8 cellular contexts compared by ENCODE assay signal in the genomic region with DNA sequence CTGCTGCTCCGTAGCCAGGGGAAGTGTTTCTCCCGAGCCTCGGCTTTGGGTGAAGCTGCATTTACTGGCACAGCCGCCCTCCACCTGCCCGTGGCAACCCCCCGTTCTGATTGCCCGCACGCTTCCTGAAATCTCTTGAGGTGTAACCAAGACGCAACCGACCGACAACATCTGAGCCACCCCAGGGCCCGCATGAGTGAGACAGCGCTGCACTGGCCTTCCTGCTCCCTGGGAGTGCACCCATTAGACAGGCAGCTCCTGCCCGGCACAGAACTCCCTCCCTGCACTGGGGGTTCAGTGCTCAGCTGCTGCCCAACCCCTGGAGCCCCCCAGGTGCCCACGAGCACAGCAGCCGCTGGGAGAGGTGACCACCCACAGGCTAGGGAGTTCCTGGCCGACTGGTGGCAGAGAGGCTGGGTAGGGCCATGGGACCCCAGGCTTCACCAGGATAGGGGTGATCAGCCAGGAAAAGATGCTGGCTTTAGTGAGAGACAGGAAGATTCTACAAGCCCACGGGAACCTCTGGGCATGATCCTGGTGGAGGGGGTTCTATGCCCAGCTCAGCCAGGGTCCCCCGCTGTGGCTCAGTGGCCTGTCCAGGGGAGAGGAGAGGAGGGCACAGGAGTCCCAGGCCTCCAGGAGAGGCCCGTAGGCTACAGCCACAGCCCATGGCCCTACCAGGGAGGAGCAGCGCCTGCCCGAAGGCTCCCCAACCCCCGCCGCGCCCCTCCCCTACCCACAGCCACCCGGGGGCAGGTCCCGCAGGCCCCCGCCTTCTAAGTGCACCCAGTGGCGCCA. TPM values are rescaled to one million over a fixed set of nuclear protein-coding genes. Genes with fewer than 3 reads are reported as not detected.
DNase-seq lines count a peak whose midpoint lies in the region; ATAC-seq and TF ChIP-seq lines count a peak whose summit lies in the region.

No MANE protein-coding gene starts in this region.

- no peaks in the 10 kb centered on the region for H3K9me2 ChIP-seq in DOHH2 (replicated peaks; ENCODE audit: control insufficient read depth, low read length)

- H3K36me3 ChIP-seq in DOHH2 (ENCODE audit: control insufficient read depth, low read length) (peaks cover 53% of the 10 kb centered on the region), SJCRH30 (peaks cover 47% of the 10 kb centered on the region), fibroblast of lung (ENCODE audit: control insufficient read depth, insufficient read depth, low read length) (peaks cover 38% of the 10 kb centered on the region), psoas muscle (ENCODE audit: insufficient read depth in 1 of 2, low read depth in 1 of 2) (peaks cover 0 to 21% of the 10 kb centered on the region in 2 donors)

- intact Hi-C loops in psoas muscle (cut with DNase I), result no loop called here

- peak overlapping the region; percentile 70 for H3K27ac ChIP-seq in DOHH2 (ENCODE audit: low read depth, low read length)
- H3K27ac ChIP-seq in SJCRH30, result peak overlapping the region; percentile 50
- H3K27ac ChIP-seq in fibroblast of lung (ENCODE audit: insufficient read depth, low read length), result peak overlapping the region; percentile 50
- peak overlapping the region; percentile 63 for H3K27ac ChIP-seq in psoas muscle

- H4K20me1 ChIP-seq in DOHH2 (ENCODE audit: control insufficient read depth, insufficient read depth, low read depth, low read length) (peaks cover 13% of the 10 kb centered on the region), fibroblast of lung (ENCODE audit: control insufficient read depth, extremely low read depth, insufficient read depth, low read length) (no peaks in the 10 kb centered on the region)

- peaks cover 66% of the 10 kb centered on the region for H3K4me1 ChIP-seq in DOHH2 (ENCODE audit: control insufficient read depth, low read length)
- peaks cover 23% of the 10 kb centered on the region for H3K4me1 ChIP-seq in SJCRH30
- H3K4me1 ChIP-seq in fibroblast of lung (ENCODE audit: control insufficient read depth, extremely low read depth, insufficient read depth, low read length), result peaks cover 29% of the 10 kb centered on the region
- H3K4me1 ChIP-seq in psoas muscle, result peaks cover 9% of the 10 kb centered on the region

- no peaks in the 10 kb centered on the region for H3K9me3 ChIP-seq in DOHH2 (ENCODE audit: control insufficient read depth, insufficient read depth, low read length)
- H3K9me3 ChIP-seq in SJCRH30 (replicated peaks), result no peaks in the 10 kb centered on the region
- H3K9me3 ChIP-seq in fibroblast of lung (ENCODE audit: control insufficient read depth, insufficient read depth, low read depth, low read length), result no peaks in the 10 kb centered on the region
- no peaks in the 10 kb centered on the region for H3K9me3 ChIP-seq in psoas muscle

- 51 to 69% (median 67%) methylated on average over 20 to 29 of the region's 29 CpGs for WGBS in psoas muscle, 3 donors

- no peak for TF ChIP-seq CTCF in DOHH2 (IDR thresholded peaks at IDR 0.05; ENCODE audit: low read depth, low read length, poor library complexity, severe bottlenecking)
- TF ChIP-seq CTCF in fibroblast of lung (conservative IDR thresholded peaks at IDR 0.05 in 1 of 2, IDR thresholded peaks at IDR 0.05 in 1 of 2; ENCODE audit: low read depth in 1 of 2, low read length in 2 of 2), result no peak
- no peak for TF ChIP-seq CTCF in psoas muscle (IDR thresholded peaks at IDR 0.05)

- H3K79me2 ChIP-seq in DOHH2 (ENCODE audit: control insufficient read depth, low read length), result peaks cover 90% of the 10 kb centered on the region
- H3K79me2 ChIP-seq in fibroblast of lung (ENCODE audit: control insufficient read depth, insufficient read depth, low read length), result peaks cover 93% of the 10 kb centered on the region

- H3K27me3 ChIP-seq in DOHH2 (ENCODE audit: control insufficient read depth, low read length) (no peaks in the 10 kb centered on the region), SJCRH30 (no peaks in the 10 kb centered on the region), fibroblast of lung (ENCODE audit: control insufficient read depth, insufficient read depth, low read length) (no peaks in the 10 kb centered on the region), psoas muscle (ENCODE audit: insufficient read depth in 3 of 3, low read length in 2 of 3) (no peaks in the 10 kb centered on the region)

- peak overlapping the region; percentile 62 for H3K4me3 ChIP-seq in DOHH2 (ENCODE audit: low read length)
- H3K4me3 ChIP-seq in SJCRH30, result peak overlapping the region; percentile 33
- peak overlapping the region in 1 of 4 experiments; percentile 39 for H3K4me3 ChIP-seq in fibroblast of lung (replicated peaks in 1 of 4; ENCODE audit: control extremely low read depth in 1 of 4, insufficient read depth in 1 of 4, low read depth in 3 of 4, low read length in 4 of 4)
- H3K4me3 ChIP-seq in psoas muscle, result peak overlapping the region; percentile 38

- H3K4me2 ChIP-seq in DOHH2 (ENCODE audit: low read length) (peak overlapping the region; percentile 81), fibroblast of lung (ENCODE audit: extremely low read depth, insufficient read depth, low read length) (peak overlapping the region; percentile 61)

- peaks cover 13% of the 10 kb centered on the region for H3F3A ChIP-seq in DOHH2 (ENCODE audit: control insufficient read depth, insufficient read depth)

- DNase-seq in SJCRH30, result no peak
- no peak for DNase-seq in fibroblast of lung (ENCODE audit: low read depth in 2 of 2)
- no peak for DNase-seq in psoas muscle
- no peak for DNase-seq in Ammon's horn (ENCODE audit: low spot score)
- DNase-seq in globus pallidus (ENCODE audit: low spot score), result no peak
- DNase-seq in activated CD4-positive, alpha-beta T cell treated with anti-CD3 and anti-CD28 coated beads for 48 hours, result no peak

- H3K9ac ChIP-seq in fibroblast of lung (ENCODE audit: insufficient read depth, low read length), result no peak overlapping the region

- ATAC-seq in psoas muscle (peak in 2 of 4 donors; percentile 20 to 21), HG02973 (IDR thresholded peaks at IDR 0.05; ENCODE audit: unreplicated experiment) (no peak)

- no peak overlapping the region for H2AFZ ChIP-seq in fibroblast of lung (ENCODE audit: low read length)

RNA-seq across cellular contexts. Expression of a gene that starts 14.6 kb away (rescaled TPM):
- 104 and 109 TPM in 2 replicates for total RNA-seq in SJCRH30 (2014; rRNA removed; shearing (Covaris generic))
- 130 and 209 TPM in 2 replicates for total RNA-seq in fibroblast of lung
- 62.7 and 72.9 TPM in 2 replicates for polyA plus RNA-seq in fibroblast of lung
- polyA plus RNA-seq in fibroblast of lung (2012), result 127 and 141 TPM in 2 replicates
- polyA minus RNA-seq in fibroblast of lung (ENCODE audit: low replicate concordance), result 337 and 393 TPM in 2 replicates
- 10 to 100 TPM; 13.6 to 43.7 (median 15.0) TPM for total RNA-seq in psoas muscle
- 10 to 100 TPM in 1 of 3 donors, 1 to 10 TPM in 2; 3.9 to 11.6 (median 5.8) TPM for polyA plus RNA-seq in psoas muscle

RNA-seq across cellular contexts. Expression of a gene that starts 22.7 kb away (rescaled TPM):
- 3.2 and 4.2 TPM in 2 replicates for total RNA-seq in SJCRH30 (2014; rRNA removed; shearing (Covaris generic))
- 5.9 and 7.6 TPM in 2 replicates for total RNA-seq in fibroblast of lung
- 2.6 and 4.1 TPM in 2 replicates for polyA plus RNA-seq in fibroblast of lung
- 5.4 and 10.7 TPM in 2 replicates for polyA plus RNA-seq in fibroblast of lung (2012)
- 17.1 and 18.7 TPM in 2 replicates for polyA minus RNA-seq in fibroblast of lung (ENCODE audit: low replicate concordance)
- 1 to 10 TPM; 4.4 to 6.3 (median 5.4) TPM for total RNA-seq in psoas muscle
- 1 to 10 TPM; 1.7 to 5.3 (median 4.0) TPM for polyA plus RNA-seq in psoas muscle

RNA-seq across cellular contexts. Expression of a gene that starts 31.4 kb away (rescaled TPM):
- total RNA-seq in SJCRH30 (2014; rRNA removed; shearing (Covaris generic)), result 52.0 and 54.0 TPM in 2 replicates
- 24.4 and 30.1 TPM in 2 replicates for total RNA-seq in fibroblast of lung
- polyA plus RNA-seq in fibroblast of lung, result 16.4 and 21.5 TPM in 2 replicates
- polyA plus RNA-seq in fibroblast of lung (2012), result 19.8 and 26.9 TPM in 2 replicates
- 39.0 and 43.3 TPM in 2 replicates for polyA minus RNA-seq in fibroblast of lung (ENCODE audit: low replicate concordance)
- 100 to 1,000 TPM; 107 to 178 (median 145) TPM for total RNA-seq in psoas muscle
- polyA plus RNA-seq in psoas muscle, result 100 to 1,000 TPM in 2 of 3 donors, 10 to 100 TPM in 1; 57.4 to 148 (median 131) TPM

RNA-seq across cellular contexts. Expression of a gene that starts 34.0 kb away (rescaled TPM):
- total RNA-seq in SJCRH30 (2014; rRNA removed; shearing (Covaris generic)), result 0.08 and 0.18 TPM in 2 replicates
- total RNA-seq in fibroblast of lung, result 2.0 and 2.1 TPM in 2 replicates
- 1.7 and 1.9 TPM in 2 replicates for polyA plus RNA-seq in fibroblast of lung
- 3.1 and 3.5 TPM in 2 replicates for polyA plus RNA-seq in fibroblast of lung (2012)
- polyA minus RNA-seq in fibroblast of lung (ENCODE audit: low replicate concordance), result 2.0 and 2.8 TPM in 2 replicates
- 1 to 10 TPM in 2 of 4 donors, under 1 TPM in 2; 0.57 to 1.6 (median 0.94) TPM for total RNA-seq in psoas muscle
- polyA plus RNA-seq in psoas muscle, result under 1 TPM; 0.46 to 0.93 (median 0.81) TPM

RNA-seq across cellular contexts. Expression of a gene that starts 41.8 kb away (rescaled TPM):
- total RNA-seq in SJCRH30 (2014; rRNA removed; shearing (Covaris generic)), result 11.2 and 21.4 TPM in 2 replicates
- total RNA-seq in fibroblast of lung, result 19.3 and 27.6 TPM in 2 replicates
- 5.1 and 6.7 TPM in 2 replicates for polyA plus RNA-seq in fibroblast of lung
- 13.4 and 18.2 TPM in 2 replicates for polyA plus RNA-seq in fibroblast of lung (2012)
- polyA minus RNA-seq in fibroblast of lung (ENCODE audit: low replicate concordance), result 6.7 and 15.9 TPM in 2 replicates
- total RNA-seq in psoas muscle, result 10 to 100 TPM; 13.5 to 19.4 (median 15.3) TPM
- 1 to 10 TPM; 4.3 to 5.3 (median 5.1) TPM for polyA plus RNA-seq in psoas muscle
